Comparison of ENCODE assay signal across 8 cellular contexts in genomic region chr7:100612730-100613446, GRCh38. TPM values are rescaled to one million over a fixed set of nuclear protein-coding genes. Genes with fewer than 3 reads are reported as not detected.
DNase-seq lines count a peak whose midpoint lies in the region; ATAC-seq and TF ChIP-seq lines count a peak whose summit lies in the region.

No MANE protein-coding gene starts in this region.

- ATAC-seq in CD8-positive, alpha-beta T cell, result peak; percentile 8
- ATAC-seq in heart right ventricle, result peak in 5 of 8 donors; percentile 1 to 20 (median 4)

- H3K4me1 ChIP-seq in CD8-positive, alpha-beta T cell (ENCODE audit: insufficient read depth, low read length), result peaks cover 19% of the 10 kb centered on the region
- H3K4me1 ChIP-seq in HAP-1, result peaks cover 12% of the 10 kb centered on the region
- H3K4me1 ChIP-seq in heart right ventricle, result peaks cover 0 to 20% (median 10%) of the 10 kb centered on the region in 9 donors
- peaks cover 0 to 16% (median 13%) of the 10 kb centered on the region in 4 donors for H3K4me1 ChIP-seq in sigmoid colon

- H3K27ac Mint-ChIP-seq in CD8-positive, alpha-beta T cell, result peak overlapping the region; percentile 72
- peak overlapping the region; percentile 64 for H3K27ac Mint-ChIP-seq in activated CD4-positive, alpha-beta memory T cell treated with anti-CD3 and anti-CD28 coated beads, Interleukin-2, amount 10 ng/mL, durations not matched to agents 7 days and 5 days

- no peak for TF ChIP-seq EP300 in sigmoid colon (IDR thresholded peaks at IDR 0.05)

- H3K27me3 Mint-ChIP-seq in CD8-positive, alpha-beta T cell (ENCODE audit: low read depth), result no peaks in the 10 kb centered on the region
- H3K27me3 Mint-ChIP-seq in activated CD4-positive, alpha-beta memory T cell treated with anti-CD3 and anti-CD28 coated beads, Interleukin-2, amount 10 ng/mL, durations not matched to agents 7 days and 5 days, result peaks cover 2% of the 10 kb centered on the region

- CTCF ChIA-PET in CD8-positive, alpha-beta T cell (lab: Charles Lee), result interaction anchor here (0.6 to 5.6 kb wide), 12 partner anchors 10 to 239 kb away, joined by 3 to 54 read pairs (median 6); partner anchors contain the start of genes FBXO24, LRCH4, PCOLCE and POP7
- CTCF ChIA-PET in activated CD4-positive, alpha-beta memory T cell treated with anti-CD3 and anti-CD28 coated beads, Interleukin-2, amount 10 ng/mL, durations not matched to agents 7 days and 5 days (lab: Charles Lee), result interaction anchor here (1.0 to 11.9 kb wide), 18 partner anchors 8 to 262 kb away, joined by 3 to 163 read pairs (median 5); partner anchors contain the start of genes FBXO24, LRCH4, POP7 and SRRT

- whole genome bisulfite sequencing in heart right ventricle, 2 donors, result 3 to 4% methylated on average over 29 of the region's 29 CpGs
- WGBS in sigmoid colon, 2 donors, result 4% methylated on average over 29 of the region's 29 CpGs

- peak overlapping the region; percentile 98 for H3K27ac ChIP-seq in CD8-positive, alpha-beta T cell (ENCODE audit: low read depth, low read length)
- H3K27ac ChIP-seq in heart right ventricle, result peak overlapping the region in 8 of 10 donors; percentile 86 to 97 (median 91)
- peak overlapping the region; percentile 92 to 97 (median 94) for H3K27ac ChIP-seq in sigmoid colon

- no peaks in the 10 kb centered on the region for H3K27me3 ChIP-seq in CD8-positive, alpha-beta T cell (ENCODE audit: insufficient read depth, low read length)
- no peaks in the 10 kb centered on the region for H3K27me3 ChIP-seq in HAP-1 (ENCODE audit: low read depth)
- H3K27me3 ChIP-seq in heart right ventricle, result no peaks in the 10 kb centered on the region
- no peaks in the 10 kb centered on the region for H3K27me3 ChIP-seq in sigmoid colon

- peaks cover 22% of the 10 kb centered on the region for H3K4me1 Mint-ChIP-seq in CD8-positive, alpha-beta T cell (ENCODE audit: low read depth)
- peaks cover 21% of the 10 kb centered on the region for H3K4me1 Mint-ChIP-seq in activated CD4-positive, alpha-beta memory T cell treated with anti-CD3 and anti-CD28 coated beads, Interleukin-2, amount 10 ng/mL, durations not matched to agents 7 days and 5 days

- no peak for TF ChIP-seq POLR2A in sigmoid colon (IDR thresholded peaks at IDR 0.05)

- H3K4me3 ChIP-seq in CD8-positive, alpha-beta T cell (ENCODE audit: low read depth, low read length), result peak overlapping the region; percentile 96
- H3K4me3 ChIP-seq in HAP-1 (peak overlapping the region; percentile 68), heart right ventricle (peak overlapping the region; percentile 57 to 97 (median 83)), sigmoid colon (peak overlapping the region; percentile 57 to 91 (median 79))

- peaks cover 15% of the 10 kb centered on the region for H3K36me3 Mint-ChIP-seq in CD8-positive, alpha-beta T cell
- H3K36me3 Mint-ChIP-seq in activated CD4-positive, alpha-beta memory T cell treated with anti-CD3 and anti-CD28 coated beads, Interleukin-2, amount 10 ng/mL, durations not matched to agents 7 days and 5 days (ENCODE audit: low read depth), result peaks cover 15% of the 10 kb centered on the region

- H3K36me3 ChIP-seq in CD8-positive, alpha-beta T cell (ENCODE audit: insufficient read depth, low read length), result no peaks in the 10 kb centered on the region
- H3K36me3 ChIP-seq in HAP-1 (replicated peaks) (no peaks in the 10 kb centered on the region), heart right ventricle (peaks cover 0 to 22% (median 0%) of the 10 kb centered on the region in 9 donors), sigmoid colon (peaks cover 0 to 12% (median 0%) of the 10 kb centered on the region in 4 donors)

- no peaks in the 10 kb centered on the region for H3K9me3 ChIP-seq in CD8-positive, alpha-beta T cell (ENCODE audit: low read length)
- H3K9me3 ChIP-seq in HAP-1 (no peaks in the 10 kb centered on the region), heart right ventricle (no peaks in the 10 kb centered on the region), sigmoid colon (no peaks in the 10 kb centered on the region)

- POLR2A ChIA-PET in CD8-positive, alpha-beta T cell (lab: Charles Lee), result interaction anchor here (0.7 to 3.7 kb wide), 21 partner anchors 10 to 511 kb away, joined by 3 to 58 read pairs (median 5); partner anchors contain the start of genes AGFG2, AP4M1, FBXO24 and GIGYF1
- POLR2A ChIA-PET in activated CD4-positive, alpha-beta memory T cell treated with anti-CD3 and anti-CD28 coated beads, Interleukin-2, amount 10 ng/mL, durations not matched to agents 7 days and 5 days (lab: Charles Lee), result interaction anchor here (0.7 to 8.1 kb wide), 23 partner anchors 9 to 275 kb away, joined by 3 to 140 read pairs (median 5); partner anchors contain the start of genes FBXO24, GNB2, LRCH4 and POP7

- H3K9me3 Mint-ChIP-seq in CD8-positive, alpha-beta T cell, result no peaks in the 10 kb centered on the region
- no peaks in the 10 kb centered on the region for H3K9me3 Mint-ChIP-seq in activated CD4-positive, alpha-beta memory T cell treated with anti-CD3 and anti-CD28 coated beads, Interleukin-2, amount 10 ng/mL, durations not matched to agents 7 days and 5 days

- TF ChIP-seq CTCF in CD8-positive, alpha-beta T cell (IDR thresholded peaks at IDR 0.05), result no peak
- TF ChIP-seq CTCF in heart right ventricle (IDR thresholded peaks at IDR 0.05) (peak in 2 of 9 donors; percentile 10 to 20), sigmoid colon (IDR thresholded peaks at IDR 0.05) (no peak), GM20000 (IDR thresholded peaks at IDR 0.05; ENCODE audit: extremely low read depth, missing control alignments) (no peak)

- peak overlapping the region; percentile 99 for H3K4me3 Mint-ChIP-seq in CD8-positive, alpha-beta T cell
- H3K4me3 Mint-ChIP-seq in activated CD4-positive, alpha-beta memory T cell treated with anti-CD3 and anti-CD28 coated beads, Interleukin-2, amount 10 ng/mL, durations not matched to agents 7 days and 5 days, result peak overlapping the region; percentile 95

- DNase-seq in CD8-positive, alpha-beta T cell, result peak in 3 of 7 experiments; percentile 36 to 65 (median 52)
- peak in 1 of 2 experiments; percentile 37 for DNase-seq in HAP-1 (ENCODE audit: low spot score in 2 of 2)
- DNase-seq in activated CD4-positive, alpha-beta memory T cell treated with anti-CD3 and anti-CD28 coated beads, Interleukin-2, amount 10 ng/mL, durations not matched to agents 7 days and 5 days, result peak; percentile 41
- DNase-seq in heart right ventricle, result no peak
- no peak for DNase-seq in sigmoid colon
- no peak for DNase-seq in NCI-H1436 (lab: John Stamatoyannopoulos, UW)
- DNase-seq in stimulated activated CD4-positive, alpha-beta T cell treated with anti-CD3 and anti-CD28 coated beads, Interleukin-2, amount 100 ng/mL, for 48 hours, result no peak
- DNase-seq in GM20000 (ENCODE audit: low spot score), result no peak

- in situ Hi-C loops in HAP-1 (cut with MboI; ENCODE audit: low sequenced_read_pairs), result no loop called here

- intact Hi-C loops in CD8-positive, alpha-beta T cell (cut with DNase I, micrococcal nuclease), result loop anchor here (1.0 to 5.0 kb wide), 13 partner anchors 9 to 240 kb away; partner anchors contain the start of genes AGFG2 (in 2 of the 2), FBXO24 (in 2 of the 2), GNB2 (in 2 of the 2) and LRCH4 (in 2 of the 2)
- intact Hi-C loops in heart right ventricle (cut with DNase I) (loop anchor here in 6 of 10 donors (1.0 to 10.0 kb wide), 8 partner anchors 27 to 262 kb away; partner anchors contain the start of genes GNB2 (in 4 of the 6), GIGYF1 (in 2 of the 6), FBXO24 (in 1 of the 6) and LRCH4 (in 1 of the 6)), sigmoid colon (cut with DNase I) (loop anchor here (10.0 kb wide), 1 partner anchor 262 kb away; the partner anchor contains the start of gene SRRT)

RNA-seq across cellular contexts. Expression of gene MOSPD3, which starts 0.5 kb away (rescaled TPM):
- total RNA-seq in CD8-positive, alpha-beta T cell, result 10 to 100 TPM; 10.3 to 10.5 TPM
- 10 to 100 TPM; 47.2 to 53.3 TPM for total RNA-seq in activated CD4-positive, alpha-beta memory T cell treated with anti-CD3 and anti-CD28 coated beads, Interleukin-2, amount 10 ng/mL, durations not matched to agents 7 days and 5 days
- 10 to 100 TPM in 5 of 10 donors, 1 to 10 TPM in 5; 8.0 to 12.5 (median 9.9) TPM for total RNA-seq in heart right ventricle
- 10 to 100 TPM; 11.2 to 12.6 TPM for polyA plus RNA-seq in heart right ventricle
- 10 to 100 TPM in 3 of 4 donors, 1 to 10 TPM in 1; 8.0 to 16.4 (median 12.0) TPM for total RNA-seq in sigmoid colon
- 10 to 100 TPM; 18.0 to 19.2 (median 18.7) TPM for polyA plus RNA-seq in sigmoid colon

RNA-seq across cellular contexts. Expression of gene PCOLCE, which starts 10.7 kb away (rescaled TPM):
- total RNA-seq in CD8-positive, alpha-beta T cell, result 1 to 10 TPM; 7.9 to 8.0 TPM
- 10 to 100 TPM; 16.0 to 18.7 TPM for total RNA-seq in activated CD4-positive, alpha-beta memory T cell treated with anti-CD3 and anti-CD28 coated beads, Interleukin-2, amount 10 ng/mL, durations not matched to agents 7 days and 5 days
- total RNA-seq in heart right ventricle (10 to 100 TPM; 13.1 to 59.6 (median 25.8) TPM), sigmoid colon (10 to 100 TPM; 14.3 to 76.4 (median 21.4) TPM)
- polyA plus RNA-seq in heart right ventricle (10 to 100 TPM; 56.4 to 74.3 TPM), sigmoid colon (10 to 100 TPM in 2 of 3 donors, 1 to 10 TPM in 1; 2.3 to 36.7 (median 10.8) TPM)

RNA-seq across cellular contexts. Expression of gene FBXO24, which starts 26.8 kb away (rescaled TPM):
- under 1 TPM; 0.30 to 0.53 TPM for total RNA-seq in CD8-positive, alpha-beta T cell
- 1 to 10 TPM; 1.8 to 2.7 TPM for total RNA-seq in activated CD4-positive, alpha-beta memory T cell treated with anti-CD3 and anti-CD28 coated beads, Interleukin-2, amount 10 ng/mL, durations not matched to agents 7 days and 5 days
- total RNA-seq in heart right ventricle, result under 1 TPM in 8 of 10 donors, not detected in 2; 0.15 to 0.66 (median 0.40) TPM
- under 1 TPM; 0.20 to 0.73 TPM for polyA plus RNA-seq in heart right ventricle
- 1 to 10 TPM in 1 of 4 donors, under 1 TPM in 2, not detected in 1; 0.27 to 2.8 (median 0.71) TPM for total RNA-seq in sigmoid colon
- 1 to 10 TPM in 1 of 3 donors, under 1 TPM in 2; 0.46 to 1.2 (median 0.95) TPM for polyA plus RNA-seq in sigmoid colon

RNA-seq across cellular contexts. Expression of gene LRCH4, which starts 27.0 kb away (rescaled TPM):
- 100 to 1,000 TPM; 244 to 254 TPM for total RNA-seq in CD8-positive, alpha-beta T cell
- 100 to 1,000 TPM; 199 to 204 TPM for total RNA-seq in activated CD4-positive, alpha-beta memory T cell treated with anti-CD3 and anti-CD28 coated beads, Interleukin-2, amount 10 ng/mL, durations not matched to agents 7 days and 5 days
- total RNA-seq in heart right ventricle, result 10 to 100 TPM; 18.4 to 37.9 (median 23.6) TPM
- polyA plus RNA-seq in heart right ventricle, result 10 to 100 TPM; 36.1 to 57.6 TPM
- total RNA-seq in sigmoid colon, result 10 to 100 TPM; 28.9 to 74.5 (median 42.9) TPM
- 10 to 100 TPM; 28.2 to 92.3 (median 40.7) TPM for polyA plus RNA-seq in sigmoid colon

RNA-seq across cellular contexts. Expression of gene TFR2, which starts 28.5 kb away (rescaled TPM):
- 1 to 10 TPM; 1.8 to 2.6 TPM for total RNA-seq in CD8-positive, alpha-beta T cell
- total RNA-seq in activated CD4-positive, alpha-beta memory T cell treated with anti-CD3 and anti-CD28 coated beads, Interleukin-2, amount 10 ng/mL, durations not matched to agents 7 days and 5 days, result 1 to 10 TPM; 8.8 to 9.2 TPM
- total RNA-seq in heart right ventricle (under 1 TPM in 3 of 10 donors, not detected in 7; 0.20 to 0.57 (median 0.49) TPM), sigmoid colon (under 1 TPM in 1 of 4 donors, not detected in 3; 0.71 TPM)
- polyA plus RNA-seq in heart right ventricle (under 1 TPM; 0.29 to 0.58 TPM), sigmoid colon (1 to 10 TPM in 1 of 3 donors, not detected in 2; 2.2 TPM)
